ENCODE assay signal across 1 cellular context in genomic region chr6:31087494-31088089, GRCh38.
TF ChIP-seq lines count a peak whose summit lies in the region.

No MANE protein-coding gene starts in this region.

TF ChIP-seq in K562, 482 proteins besides CTCF, POLR2A, EP300 and RAD21 (continued from another document):
- TF ChIP-seq JUND (IDR thresholded peaks at IDR 0.05; ENCODE audit: borderline replicate concordance, low read depth, low read length) (peak; percentile 65; the same call in 1 of the 2 replicates), JUND (tag; IDR thresholded peaks at IDR 0.05; ENCODE audit: borderline replicate concordance, low read depth, low read length) (peak; percentile 44; the same call in 1 of the 3 replicates), SNIP1 (IDR thresholded peaks at IDR 0.05; ENCODE audit: low read depth) (peak; percentile 63; the same call in 1 of the 2 replicates), CCNT2 (IDR thresholded peaks at IDR 0.05; ENCODE audit: borderline replicate concordance, extremely low read depth, insufficient read length, low read depth, low read length) (no peak), KHSRP (IDR thresholded peaks at IDR 0.05) (no peak), GABPB2 (CRISPR knock-in tag; conservative IDR thresholded peaks at IDR 0.05) (no peak), ARID3B (CRISPR knock-in tag; IDR thresholded peaks at IDR 0.05; ENCODE audit: borderline replicate concordance) (no peak), TOE1 (IDR thresholded peaks at IDR 0.05; ENCODE audit: borderline replicate concordance) (no peak), TOE1 (CRISPR knock-in tag; IDR thresholded peaks at IDR 0.05; ENCODE audit: borderline replicate concordance, low read depth) (no peak), BRF2 (IDR thresholded peaks at IDR 0.05; ENCODE audit: borderline replicate concordance, insufficient read depth, insufficient read length) (no peak), VEZF1 (CRISPR knock-in tag; IDR thresholded peaks at IDR 0.05) (peak; percentile 28; the same call in 1 of the 2 replicates), JUN (IDR thresholded peaks at IDR 0.05; ENCODE audit: borderline replicate concordance, low read depth, low read length) (0 out of 2 replicates have a peak, but pooled peaks have one; percentile 26), JUN (CRISPR knock-in tag; IDR thresholded peaks at IDR 0.05; ENCODE audit: borderline replicate concordance) (no peak), MCM7 (IDR thresholded peaks at IDR 0.05) (no peak), DNMT1 (IDR thresholded peaks at IDR 0.05) (no peak), PREB (CRISPR knock-in tag; IDR thresholded peaks at IDR 0.05) (no peak), NCOA6 (IDR thresholded peaks at IDR 0.05) (no peak), ERF (CRISPR knock-in tag; IDR thresholded peaks at IDR 0.05) (no peak), STAT5B (CRISPR knock-in tag; IDR thresholded peaks at IDR 0.05) (no peak), POLR3A (IDR thresholded peaks at IDR 0.05; ENCODE audit: borderline replicate concordance, extremely low read depth, insufficient read depth, insufficient read length) (no peak), ZNF449 (CRISPR knock-in tag; IDR thresholded peaks at IDR 0.05) (no peak), CBX1 (IDR thresholded peaks at IDR 0.05; ENCODE audit: low read depth) (no peak), ZNF696 (CRISPR knock-in tag; conservative IDR thresholded peaks at IDR 0.05) (no peak), LCOR (CRISPR knock-in tag; IDR thresholded peaks at IDR 0.05) (0 out of 2 replicates have a peak, but pooled peaks have one; percentile 30), CHCHD3 (CRISPR knock-in tag; IDR thresholded peaks at IDR 0.05) (no peak), NR3C1 (CRISPR knock-in tag; IDR thresholded peaks at IDR 0.05) (no peak), PTBP1 (IDR thresholded peaks at IDR 0.05; ENCODE audit: low read depth, low read length) (no peak), PML (IDR thresholded peaks at IDR 0.05; ENCODE audit: low read length) (0 out of 2 replicates have a peak, but pooled peaks have one; percentile 14), RFX5 (IDR thresholded peaks at IDR 0.05; ENCODE audit: low read depth, low read length) (no peak), MTA1 (IDR thresholded peaks at IDR 0.05; ENCODE audit: borderline replicate concordance) (no peak), ZC3H8 (IDR thresholded peaks at IDR 0.05) (no peak), CTBP1 (IDR thresholded peaks at IDR 0.05; ENCODE audit: borderline replicate concordance) (no peak), NFRKB (IDR thresholded peaks at IDR 0.05; ENCODE audit: low read depth) (no peak)
- TF ChIP-seq, protein P1, sequence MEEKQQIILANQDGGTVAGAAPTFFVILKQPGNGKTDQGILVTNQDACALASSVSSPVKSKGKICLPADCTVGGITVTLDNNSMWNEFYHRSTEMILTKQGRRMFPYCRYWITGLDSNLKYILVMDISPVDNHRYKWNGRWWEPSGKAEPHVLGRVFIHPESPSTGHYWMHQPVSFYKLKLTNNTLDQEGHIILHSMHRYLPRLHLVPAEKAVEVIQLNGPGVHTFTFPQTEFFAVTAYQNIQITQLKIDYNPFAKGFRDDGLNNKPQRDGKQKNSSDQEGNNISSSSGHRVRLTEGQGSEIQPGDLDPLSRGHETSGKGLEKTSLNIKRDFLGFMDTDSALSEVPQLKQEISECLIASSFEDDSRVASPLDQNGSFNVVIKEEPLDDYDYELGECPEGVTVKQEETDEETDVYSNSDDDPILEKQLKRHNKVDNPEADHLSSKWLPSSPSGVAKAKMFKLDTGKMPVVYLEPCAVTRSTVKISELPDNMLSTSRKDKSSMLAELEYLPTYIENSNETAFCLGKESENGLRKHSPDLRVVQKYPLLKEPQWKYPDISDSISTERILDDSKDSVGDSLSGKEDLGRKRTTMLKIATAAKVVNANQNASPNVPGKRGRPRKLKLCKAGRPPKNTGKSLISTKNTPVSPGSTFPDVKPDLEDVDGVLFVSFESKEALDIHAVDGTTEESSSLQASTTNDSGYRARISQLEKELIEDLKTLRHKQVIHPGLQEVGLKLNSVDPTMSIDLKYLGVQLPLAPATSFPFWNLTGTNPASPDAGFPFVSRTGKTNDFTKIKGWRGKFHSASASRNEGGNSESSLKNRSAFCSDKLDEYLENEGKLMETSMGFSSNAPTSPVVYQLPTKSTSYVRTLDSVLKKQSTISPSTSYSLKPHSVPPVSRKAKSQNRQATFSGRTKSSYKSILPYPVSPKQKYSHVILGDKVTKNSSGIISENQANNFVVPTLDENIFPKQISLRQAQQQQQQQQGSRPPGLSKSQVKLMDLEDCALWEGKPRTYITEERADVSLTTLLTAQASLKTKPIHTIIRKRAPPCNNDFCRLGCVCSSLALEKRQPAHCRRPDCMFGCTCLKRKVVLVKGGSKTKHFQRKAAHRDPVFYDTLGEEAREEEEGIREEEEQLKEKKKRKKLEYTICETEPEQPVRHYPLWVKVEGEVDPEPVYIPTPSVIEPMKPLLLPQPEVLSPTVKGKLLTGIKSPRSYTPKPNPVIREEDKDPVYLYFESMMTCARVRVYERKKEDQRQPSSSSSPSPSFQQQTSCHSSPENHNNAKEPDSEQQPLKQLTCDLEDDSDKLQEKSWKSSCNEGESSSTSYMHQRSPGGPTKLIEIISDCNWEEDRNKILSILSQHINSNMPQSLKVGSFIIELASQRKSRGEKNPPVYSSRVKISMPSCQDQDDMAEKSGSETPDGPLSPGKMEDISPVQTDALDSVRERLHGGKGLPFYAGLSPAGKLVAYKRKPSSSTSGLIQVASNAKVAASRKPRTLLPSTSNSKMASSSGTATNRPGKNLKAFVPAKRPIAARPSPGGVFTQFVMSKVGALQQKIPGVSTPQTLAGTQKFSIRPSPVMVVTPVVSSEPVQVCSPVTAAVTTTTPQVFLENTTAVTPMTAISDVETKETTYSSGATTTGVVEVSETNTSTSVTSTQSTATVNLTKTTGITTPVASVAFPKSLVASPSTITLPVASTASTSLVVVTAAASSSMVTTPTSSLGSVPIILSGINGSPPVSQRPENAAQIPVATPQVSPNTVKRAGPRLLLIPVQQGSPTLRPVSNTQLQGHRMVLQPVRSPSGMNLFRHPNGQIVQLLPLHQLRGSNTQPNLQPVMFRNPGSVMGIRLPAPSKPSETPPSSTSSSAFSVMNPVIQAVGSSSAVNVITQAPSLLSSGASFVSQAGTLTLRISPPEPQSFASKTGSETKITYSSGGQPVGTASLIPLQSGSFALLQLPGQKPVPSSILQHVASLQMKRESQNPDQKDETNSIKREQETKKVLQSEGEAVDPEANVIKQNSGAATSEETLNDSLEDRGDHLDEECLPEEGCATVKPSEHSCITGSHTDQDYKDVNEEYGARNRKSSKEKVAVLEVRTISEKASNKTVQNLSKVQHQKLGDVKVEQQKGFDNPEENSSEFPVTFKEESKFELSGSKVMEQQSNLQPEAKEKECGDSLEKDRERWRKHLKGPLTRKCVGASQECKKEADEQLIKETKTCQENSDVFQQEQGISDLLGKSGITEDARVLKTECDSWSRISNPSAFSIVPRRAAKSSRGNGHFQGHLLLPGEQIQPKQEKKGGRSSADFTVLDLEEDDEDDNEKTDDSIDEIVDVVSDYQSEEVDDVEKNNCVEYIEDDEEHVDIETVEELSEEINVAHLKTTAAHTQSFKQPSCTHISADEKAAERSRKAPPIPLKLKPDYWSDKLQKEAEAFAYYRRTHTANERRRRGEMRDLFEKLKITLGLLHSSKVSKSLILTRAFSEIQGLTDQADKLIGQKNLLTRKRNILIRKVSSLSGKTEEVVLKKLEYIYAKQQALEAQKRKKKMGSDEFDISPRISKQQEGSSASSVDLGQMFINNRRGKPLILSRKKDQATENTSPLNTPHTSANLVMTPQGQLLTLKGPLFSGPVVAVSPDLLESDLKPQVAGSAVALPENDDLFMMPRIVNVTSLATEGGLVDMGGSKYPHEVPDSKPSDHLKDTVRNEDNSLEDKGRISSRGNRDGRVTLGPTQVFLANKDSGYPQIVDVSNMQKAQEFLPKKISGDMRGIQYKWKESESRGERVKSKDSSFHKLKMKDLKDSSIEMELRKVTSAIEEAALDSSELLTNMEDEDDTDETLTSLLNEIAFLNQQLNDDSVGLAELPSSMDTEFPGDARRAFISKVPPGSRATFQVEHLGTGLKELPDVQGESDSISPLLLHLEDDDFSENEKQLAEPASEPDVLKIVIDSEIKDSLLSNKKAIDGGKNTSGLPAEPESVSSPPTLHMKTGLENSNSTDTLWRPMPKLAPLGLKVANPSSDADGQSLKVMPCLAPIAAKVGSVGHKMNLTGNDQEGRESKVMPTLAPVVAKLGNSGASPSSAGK (IDR thresholded peaks at IDR 0.05) = no peak
- TF ChIP-seq, protein P2, sequence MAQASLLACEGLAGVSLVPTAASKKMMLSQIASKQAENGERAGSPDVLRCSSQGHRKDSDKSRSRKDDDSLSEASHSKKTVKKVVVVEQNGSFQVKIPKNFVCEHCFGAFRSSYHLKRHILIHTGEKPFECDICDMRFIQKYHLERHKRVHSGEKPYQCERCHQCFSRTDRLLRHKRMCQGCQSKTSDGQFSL (CRISPR knock-in tag; IDR thresholded peaks at IDR 0.05) = no peak
- TF ChIP-seq, protein P2 (tag; IDR thresholded peaks at IDR 0.05) = peak in 1 of 2 experiments; percentile 29; a peak in 1 of 4 replicates
- TF ChIP-seq, protein P3, sequence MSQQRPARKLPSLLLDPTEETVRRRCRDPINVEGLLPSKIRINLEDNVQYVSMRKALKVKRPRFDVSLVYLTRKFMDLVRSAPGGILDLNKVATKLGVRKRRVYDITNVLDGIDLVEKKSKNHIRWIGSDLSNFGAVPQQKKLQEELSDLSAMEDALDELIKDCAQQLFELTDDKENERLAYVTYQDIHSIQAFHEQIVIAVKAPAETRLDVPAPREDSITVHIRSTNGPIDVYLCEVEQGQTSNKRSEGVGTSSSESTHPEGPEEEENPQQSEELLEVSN (IDR thresholded peaks at IDR 0.05; ENCODE audit: borderline replicate concordance in 1 of 2, extremely low read depth in 1 of 2, insufficient read depth in 1 of 2, insufficient read length in 1 of 2, low read depth in 1 of 2, low read length in 1 of 2, poor library complexity in 1 of 2, severe bottlenecking in 1 of 2) = no peak
- TF ChIP-seq, protein P4, sequence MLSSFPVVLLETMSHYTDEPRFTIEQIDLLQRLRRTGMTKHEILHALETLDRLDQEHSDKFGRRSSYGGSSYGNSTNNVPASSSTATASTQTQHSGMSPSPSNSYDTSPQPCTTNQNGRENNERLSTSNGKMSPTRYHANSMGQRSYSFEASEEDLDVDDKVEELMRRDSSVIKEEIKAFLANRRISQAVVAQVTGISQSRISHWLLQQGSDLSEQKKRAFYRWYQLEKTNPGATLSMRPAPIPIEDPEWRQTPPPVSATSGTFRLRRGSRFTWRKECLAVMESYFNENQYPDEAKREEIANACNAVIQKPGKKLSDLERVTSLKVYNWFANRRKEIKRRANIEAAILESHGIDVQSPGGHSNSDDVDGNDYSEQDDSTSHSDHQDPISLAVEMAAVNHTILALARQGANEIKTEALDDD (IDR thresholded peaks at IDR 0.05) = 0 out of 2 replicates have a peak, but pooled peaks have one; percentile 35
